ENCODE assay signal across 27 cellular contexts in genomic region chr7:137390076-137390475, GRCh38. TPM values are rescaled to one million over a fixed set of nuclear protein-coding genes. Genes with fewer than 3 reads are reported as not detected.
DNase-seq lines count a peak whose midpoint lies in the region; ATAC-seq and TF ChIP-seq lines count a peak whose summit lies in the region.
"Had no signal": no experiment of that assay in that cellular context is flagged by ENCODE, and none has a peak within 500 bp of the region (broad histone marks: within the 10 kb centered on the region; RNA-seq: fewer than 3 reads in every experiment).

No MANE protein-coding gene starts in this region.

- H3K4me1 ChIP-seq in lower lobe of right lung (no peaks in the 10 kb centered on the region), upper lobe of left lung (no peaks in the 10 kb centered on the region)
- H3K4me1 ChIP-seq: breast epithelium, esophagus squamous epithelium, pancreas had no signal

- intact Hi-C loops in lower lobe of right lung (cut with DNase I), result no loop called here

- H3K27me3 ChIP-seq in lower lobe of right lung (ENCODE audit: low read depth) (no peaks in the 10 kb centered on the region), upper lobe of left lung (no peaks in the 10 kb centered on the region)
- H3K27me3 ChIP-seq: breast epithelium, esophagus squamous epithelium, pancreas had no signal

- H3K4me3 ChIP-seq in lower lobe of right lung (no peak overlapping the region), upper lobe of left lung (no peak overlapping the region)
- H3K4me3 ChIP-seq: breast epithelium, coronary artery, esophagus squamous epithelium, pancreas had no signal

- no peak for TF ChIP-seq EP300 in upper lobe of left lung (IDR thresholded peaks at IDR 0.05)

- no peak for TF ChIP-seq POLR2A in upper lobe of left lung (IDR thresholded peaks at IDR 0.05)

- WGBS in upper lobe of left lung, 2 donors, result 26% methylated on average over 1 of the region's 1 CpG; no CpG with 5 or more reads in 1 of the 2 donors

- H3K27ac ChIP-seq in lower lobe of right lung, result no peak overlapping the region
- H3K27ac ChIP-seq in upper lobe of left lung, result no peak overlapping the region
- no peak overlapping the region for H3K27ac ChIP-seq in substantia nigra (ENCODE audit: low read depth, low read length, poor library complexity, severe bottlenecking)
- H3K27ac ChIP-seq: breast epithelium, coronary artery, esophagus squamous epithelium, pancreas, WERI-Rb-1 had no signal

- ATAC-seq in lower lobe of right lung (peak; percentile 40 to 75), upper lobe of left lung (ENCODE audit: low FRiP score in 2 of 2) (no peak)
- ATAC-seq: pancreas; PC-3; stimulated activated effector memory CD8-positive, alpha-beta T cell treated with anti-CD3 and anti-CD28 coated beads, Interleukin-12 subunit alpha, Interleukin-12 subunit beta, amount 100 ng/mL, for 72 hours had no signal

- peak; percentile 90 for DNase-seq in DMS79 (lab: John Stamatoyannopoulos, UW)
- peak; percentile 48 for DNase-seq in NCI-H128 (lab: John Stamatoyannopoulos, UW; ENCODE audit: unreplicated experiment)
- DNase-seq in NCI-H510A treated with DMSO at 0.1 percent for 48 hours (lab: John Stamatoyannopoulos, UW), result peak; percentile 76
- no peak for DNase-seq in lower lobe of right lung
- no peak for DNase-seq in upper lobe of left lung
- no peak for DNase-seq in ecto neural progenitor cell (ENCODE audit: low spot score)
- no peak for DNase-seq in substantia nigra (lab: John Stamatoyannopoulos, UW)
- DNase-seq: activated naive CD4-positive, alpha-beta T cell treated with anti-CD3 and anti-CD28 coated beads, Interleukin-2, amount 50 U/mL, for 16 hours; amygdala; C1 segment of cervical spinal cord; endodermal cell; esophagus squamous epithelium; islet precursor cell; KBM-7; MM.1S; NCI-H526; pancreas; PC-3; Right ventricle myocardium superior; stimulated activated CD4-positive, alpha-beta T cell treated with anti-CD3 and anti-CD28 coated beads, Interleukin-2, amount 100 ng/mL, for 48 hours; T-helper 9 cell; WERI-Rb-1 had no signal

- H3K9me3 ChIP-seq in lower lobe of right lung (no peaks in the 10 kb centered on the region), upper lobe of left lung (no peaks in the 10 kb centered on the region)
- H3K9me3 ChIP-seq: breast epithelium, esophagus squamous epithelium, pancreas had no signal

- H3K36me3 ChIP-seq in lower lobe of right lung (no peaks in the 10 kb centered on the region), upper lobe of left lung (no peaks in the 10 kb centered on the region)
- H3K36me3 ChIP-seq: breast epithelium, esophagus squamous epithelium, pancreas, WERI-Rb-1 had no signal

- TF ChIP-seq CTCF in lower lobe of right lung (IDR thresholded peaks at IDR 0.05) (no peak), upper lobe of left lung (IDR thresholded peaks at IDR 0.05) (no peak)

RNA-seq across cellular contexts. Expression of gene PTN, which starts 46.5 kb away (rescaled TPM):
- total RNA-seq in lower lobe of right lung, result 6.3 TPM
- 10 to 100 TPM in 1 of 6 donors, 1 to 10 TPM in 5; 2.4 to 10.3 (median 3.3) TPM for total RNA-seq in upper lobe of left lung
- total RNA-seq: activated T-helper 1 cell treated with anti-CD3 and anti-CD28 coated beads, Interleukin-12 subunit alpha, Interleukin-12 subunit beta, Interleukin-2, Interleukin-4 antibody, amounts not matched to agents 30 ng/mL and 10 ng/mL and 1 ng/mL, durations not matched to agents 14 hours and 24 hours and 36 hours; G401 had no signal

Comparison
In these comparisons a context has a peak if more than half of its experiments do, and no peak if none do; other contexts are left out.
1. DNase-seq: peak in DMS79 (single experiment), NCI-H128 (single experiment) and NCI-H510A treated with DMSO at 0.1 percent for 48 hours (single experiment); none in lower lobe of right lung (single experiment), upper lobe of left lung (0 of 2), ecto neural progenitor cell (single experiment) and substantia nigra (0 of 49).
2. ATAC-seq: peak in lower lobe of right lung (2 of 2); none in upper lobe of left lung (0 of 2).